Comparison of ENCODE assay signal across 1 cellular context in genomic region chr20:22511943-22512910, GRCh38.
TF ChIP-seq lines count a peak whose summit lies in the region.

No MANE protein-coding gene starts in this region.

TF ChIP-seq in HepG2, 621 proteins besides CTCF, POLR2A, EP300 and RAD21 (continued from another document and continues in another):
- TF ChIP-seq ZNF20 (CRISPR knock-in tag; IDR thresholded peaks at IDR 0.05) (0 out of 2 replicates have a peak, but pooled peaks have one; percentile 41), PRDM10 (CRISPR knock-in tag; IDR thresholded peaks at IDR 0.05; ENCODE audit: low read depth) (no peak; the same call in none of the 2 replicates), GATA4 (IDR thresholded peaks at IDR 0.05; ENCODE audit: borderline replicate concordance, low read depth) (peak; percentile 97), ZNF136 (CRISPR knock-in tag; IDR thresholded peaks at IDR 0.05; ENCODE audit: low read depth) (peak; percentile 51), ZBTB46 (CRISPR knock-in tag; IDR thresholded peaks at IDR 0.05; ENCODE audit: borderline replicate concordance) (no peak), ZNF574 (CRISPR knock-in tag; IDR thresholded peaks at IDR 0.05) (peak; percentile 91), ZNF234 (CRISPR knock-in tag; conservative IDR thresholded peaks at IDR 0.05) (no peak; the same call in 1 of the 2 replicates), RBM39 (IDR thresholded peaks at IDR 0.05; ENCODE audit: low read depth, low read length, poor library complexity, severe bottlenecking) (no peak), STAT5B (CRISPR knock-in tag; IDR thresholded peaks at IDR 0.05) (no peak; the same call in 1 of the 2 replicates), TBL1XR1 (IDR thresholded peaks at IDR 0.05; ENCODE audit: borderline replicate concordance, low read length, partially characterized antibody) (peak; percentile 57), THRA (CRISPR knock-in tag; IDR thresholded peaks at IDR 0.05; ENCODE audit: borderline replicate concordance) (peak; percentile 88), ZKSCAN8 (CRISPR knock-in tag; IDR thresholded peaks at IDR 0.05; ENCODE audit: borderline replicate concordance) (peak; percentile 94), ASH2L (IDR thresholded peaks at IDR 0.05; ENCODE audit: insufficient read length, low read depth, low read length) (peak; percentile 99), TBX2 (CRISPR knock-in tag; IDR thresholded peaks at IDR 0.05; ENCODE audit: borderline replicate concordance) (peak; percentile 98), SALL1 (CRISPR knock-in tag; IDR thresholded peaks at IDR 0.05) (peak; percentile 99), KDM2A (CRISPR knock-in tag; IDR thresholded peaks at IDR 0.05; ENCODE audit: borderline replicate concordance, low read depth) (peak; percentile 85), ZNF672 (CRISPR knock-in tag; IDR thresholded peaks at IDR 0.05) (0 out of 2 replicates have a peak, but pooled peaks have one; percentile 63), ZNF333 (CRISPR knock-in tag; IDR thresholded peaks at IDR 0.05; ENCODE audit: borderline replicate concordance) (no peak; the same call in 1 of the 2 replicates), NBN (conservative IDR thresholded peaks at IDR 0.05) (no peak), HMG20B (CRISPR knock-in tag; conservative IDR thresholded peaks at IDR 0.05) (peak; percentile 84), ETS1 (CRISPR knock-in tag; IDR thresholded peaks at IDR 0.05) (no peak), SNAPC4 (CRISPR knock-in tag; IDR thresholded peaks at IDR 0.05) (peak; percentile 91; the same call in 1 of the 2 replicates), FOXP4 (CRISPR knock-in tag; IDR thresholded peaks at IDR 0.05) (peak; percentile 98), ZNF256 (CRISPR knock-in tag; conservative IDR thresholded peaks at IDR 0.05) (no peak), HES4 (CRISPR knock-in tag; IDR thresholded peaks at IDR 0.05; ENCODE audit: borderline replicate concordance) (0 out of 2 replicates have a peak, but pooled peaks have one; percentile 40), STAT6 (CRISPR knock-in tag; IDR thresholded peaks at IDR 0.05; ENCODE audit: borderline replicate concordance) (peak; percentile 80; the same call in 1 of the 2 replicates), ZZZ3 (CRISPR knock-in tag; IDR thresholded peaks at IDR 0.05; ENCODE audit: borderline replicate concordance) (no peak), DNMT3B (CRISPR knock-in tag; conservative IDR thresholded peaks at IDR 0.05) (peak; percentile 50), ZNF274 (CRISPR knock-in tag; IDR thresholded peaks at IDR 0.05) (peak; percentile 5; the same call in 1 of the 2 replicates)
